In genomic region chr2:76599732-76600368, GRCh38 we compare ENCODE assay signal across 8 cellular contexts.
DNase-seq lines count a peak whose midpoint lies in the region; ATAC-seq, FAIRE-seq and TF ChIP-seq lines count a peak whose summit lies in the region.

No MANE protein-coding gene starts in this region.

- no peaks in the 10 kb centered on the region for H3K4me1 Mint-ChIP-seq in Caco-2 (ENCODE audit: low read depth, unreplicated experiment)

- no peaks in the 10 kb centered on the region; the same call in 1 of the 2 replicates for H3K27me3 ChIP-seq in Caco-2 (replicated peaks; ENCODE audit: control insufficient read depth, insufficient read depth, low read length)
- H3K27me3 ChIP-seq in prostate gland (replicated peaks; ENCODE audit: insufficient read depth): no peaks in the 10 kb centered on the region

- no peak for TF ChIP-seq POLR2A in prostate gland (IDR thresholded peaks at IDR 0.05)

- H3K9me3 Mint-ChIP-seq in Caco-2 (ENCODE audit: unreplicated experiment): no peaks in the 10 kb centered on the region

- H3K27ac ChIP-seq in prostate gland: no peak overlapping the region

- H3K9me3 ChIP-seq in Caco-2 (no peaks in the 10 kb centered on the region), prostate gland (no peaks in the 10 kb centered on the region)

- H3K4me3 Mint-ChIP-seq in Caco-2 (ENCODE audit: unreplicated experiment): no peak overlapping the region

- FAIRE-seq in GM19239 (lab: Jason Lieb, UNC): peak; percentile 87
- peak; percentile 80 for FAIRE-seq in TTC549 (lab: Jason Lieb, UNC)

- 24% methylated on average over 4 of the region's 4 CpGs for WGBS in prostate gland

- H3K27me3 Mint-ChIP-seq in Caco-2 (ENCODE audit: insufficient read depth, unreplicated experiment): peaks cover 4% of the 10 kb centered on the region

- TF ChIP-seq CTCF in Caco-2 (IDR thresholded peaks at IDR 0.05; ENCODE audit: insufficient read depth in 1 of 2, low read depth in 1 of 2, low read length in 1 of 2, severe bottlenecking in 1 of 2, unreplicated experiment in 1 of 2) (peak; percentile 74 to 89), prostate gland (IDR thresholded peaks at IDR 0.05) (peak; percentile 25 to 66 (median 60))

- H3K4me3 ChIP-seq in Caco-2 (ENCODE audit: low read depth, low read length) (no peak overlapping the region), prostate gland (no peak overlapping the region)

- ATAC-seq in HG03108 (IDR thresholded peaks at IDR 0.05; ENCODE audit: unreplicated experiment): peak; percentile 93
- no peak for ATAC-seq in activated CD4-positive, CD25-positive, alpha-beta regulatory T cell treated with anti-CD3 and anti-CD28 coated beads, Interleukin-2, amount 50 U/mL, for 24 hours

- POLR2A ChIA-PET in Caco-2 (lab: Charles Lee): interaction anchor here (0.5 kb wide), 1 partner anchor 1221 kb away, joined by 3 read pairs; no protein-coding TSS in a partner anchor

- no peaks in the 10 kb centered on the region for H3K36me3 ChIP-seq in Caco-2 (ENCODE audit: control insufficient read depth, insufficient read depth, low read length)
- H3K36me3 ChIP-seq in prostate gland: no peaks in the 10 kb centered on the region

- H3K4me1 ChIP-seq in Caco-2: no peaks in the 10 kb centered on the region
- H3K4me1 ChIP-seq in prostate gland (replicated peaks): no peaks in the 10 kb centered on the region

- no peak overlapping the region for H3K27ac Mint-ChIP-seq in Caco-2 (ENCODE audit: unreplicated experiment)

- CTCF ChIA-PET in Caco-2 (lab: Charles Lee): interaction anchor here (0.7 to 1.2 kb wide), 3 partner anchors 10 to 811 kb away, joined by 3 to 4 read pairs (median 4); no protein-coding TSS in a partner anchor

- intact Hi-C loops in Caco-2 (cut with micrococcal nuclease; ENCODE audit: unreplicated experiment): loop anchor here (1.0 to 2.0 kb wide), 4 partner anchors 402 to 870 kb away; no protein-coding TSS in a partner anchor
- intact Hi-C loops in prostate gland (cut with DNase I): loop anchor here (5.0 kb wide), 2 partner anchors 403 to 813 kb away; no protein-coding TSS in a partner anchor

- no peaks in the 10 kb centered on the region for H3K36me3 Mint-ChIP-seq in Caco-2 (ENCODE audit: insufficient read depth, unreplicated experiment)

- no TSS peak for BruUV-seq in Caco-2 (replicated peaks; lab: Mats Ljungman, UMichigan)

- DNase-seq in Caco-2 (peak; percentile 82 to 85), GM19239 (ENCODE audit: insufficient read length, low spot score) (peak; percentile 14), NCI-H2081 treated with DMSO at 0.1 percent for 48 hours (lab: John Stamatoyannopoulos, UW) (peak; percentile 72), glomerular visceral epithelial cell (ENCODE audit: extremely low spot score) (peak; percentile 53), prostate gland (ENCODE audit: low spot score) (peak; percentile 33)

Comparison
In these comparisons a context has a peak if more than half of its experiments do, and no peak if none do; other contexts are left out.
1. DNase-seq: peak in every context shown above with its lines; median percentile 84 in Caco-2; 72 in NCI-H2081 treated with DMSO at 0.1 percent for 48 hours; 53 in glomerular visceral epithelial cell; 33 in prostate gland; 14 in GM19239.